ENCODE assay signal across 20 cellular contexts in the genomic region with DNA sequence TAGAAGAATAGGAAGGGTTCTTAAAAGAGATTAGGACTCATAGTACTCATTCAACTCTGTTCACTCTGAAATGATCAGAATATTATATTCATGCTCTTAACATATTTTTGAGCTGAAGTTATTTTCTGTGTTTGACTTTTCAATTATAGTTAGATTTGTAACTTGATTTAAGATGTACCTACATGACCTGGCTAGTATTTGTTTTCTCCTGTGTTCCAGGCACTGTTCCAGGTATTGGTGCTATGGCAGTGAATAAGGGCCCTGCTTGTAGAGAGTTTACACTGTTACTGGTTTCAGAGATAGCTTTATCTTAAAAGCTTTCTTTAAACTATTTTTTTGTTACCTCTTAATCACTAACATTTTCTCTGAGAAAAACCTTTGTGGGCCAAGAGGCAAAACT. TPM values are rescaled to one million over a fixed set of nuclear protein-coding genes. Genes with fewer than 3 reads are reported as not detected.
DNase-seq lines count a peak whose midpoint lies in the region; ATAC-seq and TF ChIP-seq lines count a peak whose summit lies in the region.
"Had no signal": no experiment of that assay in that cellular context is flagged by ENCODE, and none has a peak within 500 bp of the region (broad histone marks: within the 10 kb centered on the region; RNA-seq: fewer than 3 reads in every experiment).

No MANE protein-coding gene starts in this region.

- H3K36me3 ChIP-seq in right lobe of liver = peaks cover 0 to 16% (median 4%) of the 10 kb centered on the region in 4 donors
- peaks cover 0 to 31% (median 12%) of the 10 kb centered on the region in 4 donors for H3K36me3 ChIP-seq in transverse colon

- H3K4me1 ChIP-seq in right lobe of liver (peaks cover 0 to 17% (median 0%) of the 10 kb centered on the region in 4 donors), transverse colon (peaks cover 0 to 20% (median 0%) of the 10 kb centered on the region in 4 donors)

- no peak for TF ChIP-seq EP300 in transverse colon (IDR thresholded peaks at IDR 0.05; ENCODE audit: low read depth)

- no peak overlapping the region for H3K4me3 ChIP-seq in right lobe of liver
- no peak overlapping the region for H3K4me3 ChIP-seq in transverse colon
- H3K4me3 ChIP-seq: GM23248, HAP-1, K562 had no signal

- TF ChIP-seq CTCF in VCaP (conservative IDR thresholded peaks at IDR 0.05) = no peak
- TF ChIP-seq CTCF in right lobe of liver (IDR thresholded peaks at IDR 0.05) = no peak
- TF ChIP-seq CTCF in transverse colon (IDR thresholded peaks at IDR 0.05) = no peak

- intact Hi-C loops in right lobe of liver (cut with DNase I) = no loop called here
- intact Hi-C loops in transverse colon (cut with DNase I; ENCODE audit: low total_unique reads) = no loop called here

- ATAC-seq in right lobe of liver (peak; percentile 96 to 99 (median 98)), HG02970 (IDR thresholded peaks at IDR 0.05; ENCODE audit: low FRiP score, unreplicated experiment) (no peak)
- ATAC-seq: K562 had no signal

- TF ChIP-seq POLR2A in right lobe of liver (IDR thresholded peaks at IDR 0.05) (no peak), transverse colon (IDR thresholded peaks at IDR 0.05) (no peak)

- H3K27me3 ChIP-seq in right lobe of liver (no peaks in the 10 kb centered on the region), transverse colon (no peaks in the 10 kb centered on the region)

- in situ Hi-C loops in transverse colon (cut with MboI; ENCODE audit: low pct_ligation_motif_present in 1 of 4, low pct_unique_long_range_greater_than_20kb in 1 of 4, low sequenced_read_pairs in 3 of 4) = no loop called here

- peak overlapping the region; percentile 65 for H3K27ac ChIP-seq in VCaP
- peak overlapping the region in 2 of 3 donors; percentile 47 to 54 for H3K27ac ChIP-seq in right lobe of liver
- peak overlapping the region in 1 of 4 donors; percentile 44 for H3K27ac ChIP-seq in transverse colon
- H3K27ac ChIP-seq: C4-2B, GM23248 had no signal

- H3K9me3 ChIP-seq in right lobe of liver (no peaks in the 10 kb centered on the region), transverse colon (no peaks in the 10 kb centered on the region)
- H3K9me3 ChIP-seq: HAP-1, SK-N-SH had no signal

- DNase-seq in NCI-H2029 treated with DMSO at 0.1 percent for 48 hours (lab: John Stamatoyannopoulos, UW) (peak; percentile 44), right lobe of liver (peak in 1 of 3 donors; percentile 70), transverse colon (peak; percentile 43), NCI-H2227 (lab: John Stamatoyannopoulos, UW; ENCODE audit: unreplicated experiment) (no peak)
- DNase-seq in activated effector memory CD4-positive, alpha-beta T cell treated with Interleukin-2 at 50 U/mL for 16 hours = no peak
- DNase-seq: AML-193, DMS 273 treated with DMSO at 0.1 percent for 48 hours, DND-41, GM23248, NCI-H1417, NCI-H187, RPMI8226, SHP77 treated with DMSO at 0.1 percent for 48 hours, SK-N-SH had no signal

RNA-seq across cellular contexts. Expression of a gene that starts 19.1 kb away (rescaled TPM):
- total RNA-seq in right lobe of liver = under 1 TPM; 0.06 to 0.51 (median 0.23) TPM
- total RNA-seq in transverse colon = 10 to 100 TPM in 1 of 4 donors, 1 to 10 TPM in 3; 5.4 to 21.8 (median 7.5) TPM
- total RNA-seq: GM23248, K562, NCI-H460 had no signal

Comparison
In these comparisons a context has a peak if more than half of its experiments do, and no peak if none do; other contexts are left out.
1. DNase-seq: peak in NCI-H2029 treated with DMSO at 0.1 percent for 48 hours (single experiment) and transverse colon (single experiment); none in activated effector memory CD4-positive, alpha-beta T cell treated with Interleukin-2 at 50 U/mL for 16 hours (single experiment) and NCI-H2227 (single experiment).
2. RNA of a gene that starts 19.1 kb away (total RNA-seq): 5.4 to 21.8 TPM in transverse colon; 0.06 to 0.51 TPM in right lobe of liver; every median in the first group is over 4 times any median in the second.